22 cellular contexts compared by ENCODE assay signal in the genomic region with DNA sequence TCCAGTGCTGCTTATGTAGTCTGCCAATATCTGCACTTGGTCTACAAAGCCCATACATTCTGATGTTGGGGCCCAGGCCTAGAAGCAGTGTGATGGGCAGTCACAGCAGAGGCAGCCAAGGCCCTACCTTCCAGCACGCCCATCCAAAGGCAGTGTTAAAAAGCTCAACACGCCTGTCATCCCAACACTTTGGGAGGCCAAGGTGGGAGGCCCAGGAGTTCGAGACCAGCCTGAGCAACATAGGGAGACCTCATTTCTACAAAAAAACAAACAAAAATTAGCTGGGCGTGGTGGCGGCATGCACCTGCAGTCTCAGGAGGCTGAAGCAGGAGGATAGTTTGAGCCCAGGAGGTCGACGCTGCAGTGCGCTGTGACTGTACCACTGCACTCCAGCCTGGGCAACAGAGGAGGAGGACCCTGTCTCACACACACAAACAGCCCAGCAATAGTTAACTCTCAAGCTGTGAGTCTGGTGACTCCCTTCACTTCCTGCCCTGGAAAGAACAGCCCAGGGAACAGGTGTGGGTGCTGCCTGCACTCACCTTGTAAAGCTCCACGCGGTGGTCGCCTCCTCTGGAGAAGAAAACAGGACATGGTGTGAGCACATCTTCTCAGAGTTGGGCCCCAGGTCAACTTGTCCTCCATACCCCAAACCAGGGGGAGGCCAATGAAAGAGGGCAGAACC.
DNase-seq lines count a peak whose midpoint lies in the region; ATAC-seq, FAIRE-seq and TF ChIP-seq lines count a peak whose summit lies in the region.
"Had no signal": no experiment of that assay in that cellular context is flagged by ENCODE, and none has a peak within 500 bp of the region (broad histone marks: within the 10 kb centered on the region; RNA-seq: fewer than 3 reads in every experiment).

No MANE protein-coding gene starts in this region.

- 98% methylated on average over 11 of the region's 11 CpGs for WGBS in A549 (ENCODE audit: missing lambda C conversion rate)
- WGBS in sigmoid colon, 2 donors: 94% methylated on average over 11 of the region's 11 CpGs

- peaks cover 24% of the 10 kb centered on the region for H3K4me1 Mint-ChIP-seq in CD8-positive, alpha-beta T cell (ENCODE audit: low read depth)

- H3K4me3 ChIP-seq in A549: no peak overlapping the region
- no peak overlapping the region for H3K4me3 ChIP-seq in H7 (ENCODE audit: insufficient read depth, low read depth, low read length)
- no peak overlapping the region for H3K4me3 ChIP-seq in dorsolateral prefrontal cortex
- no peak overlapping the region for H3K4me3 ChIP-seq in sigmoid colon
- no peak overlapping the region for H3K4me3 ChIP-seq in CD8-positive, alpha-beta T cell (ENCODE audit: low read depth, low read length)
- H3K4me3 ChIP-seq: coronary artery, heart right ventricle, lung, pancreas had no signal

- no peaks in the 10 kb centered on the region for H3K27me3 ChIP-seq in H7 (ENCODE audit: control insufficient read depth, insufficient read depth, low read length)
- no peaks in the 10 kb centered on the region for H3K27me3 ChIP-seq in dorsolateral prefrontal cortex
- H3K27me3 ChIP-seq in sigmoid colon: no peaks in the 10 kb centered on the region
- no peaks in the 10 kb centered on the region for H3K27me3 ChIP-seq in CD8-positive, alpha-beta T cell (ENCODE audit: insufficient read depth, low read length)
- H3K27me3 ChIP-seq: brain microvascular endothelial cell, heart right ventricle, pancreas had no signal

- H3K4me3 Mint-ChIP-seq in CD8-positive, alpha-beta T cell: no peak overlapping the region
- H3K4me3 Mint-ChIP-seq: activated naive CD8-positive, alpha-beta T cell treated with anti-CD3 and anti-CD28 coated beads for 36 hours; activated T-cell treated with anti-CD3 and anti-CD28 coated beads, Interleukin-2, amount 50 U/mL, for 24 hours; T-cell had no signal

- DNase-seq in A549 (ENCODE audit: low read depth in 1 of 2, low spot score in 1 of 2) (no peak), H7 (peak; percentile 13), dorsolateral prefrontal cortex (peak in 4 of 10 donors; percentile 5 to 24 (median 10)), sigmoid colon (peak; percentile 36), DMS 273 treated with DMSO at 0.1 percent for 48 hours (lab: John Stamatoyannopoulos, UW) (no peak)
- DNase-seq in CD8-positive, alpha-beta T cell: no peak
- DNase-seq: activated CD4-positive, alpha-beta T cell treated with anti-CD3 and anti-CD28 coated beads, Interleukin-2, amount 50 U/mL, for 48 hours; activated naive CD8-positive, alpha-beta T cell treated with anti-CD3 and anti-CD28 coated beads for 36 hours; activated T-cell treated with anti-CD3 and anti-CD28 coated beads, Interleukin-2, amount 50 U/mL, for 24 hours; brain microvascular endothelial cell; heart right ventricle; naive thymus-derived CD4-positive, alpha-beta T cell; NCI-H1092 treated with DMSO at 0.1 percent for 48 hours; NCI-H2029 treated with DMSO at 0.1 percent for 48 hours; SHP77; stimulated activated CD4-positive, alpha-beta T cell treated with anti-CD3 and anti-CD28 coated beads, Interleukin-2, amount 100 ng/mL, for 24 hours; T-cell had no signal

- H3K9me3 Mint-ChIP-seq in CD8-positive, alpha-beta T cell: no peaks in the 10 kb centered on the region
- H3K9me3 Mint-ChIP-seq: activated naive CD8-positive, alpha-beta T cell treated with anti-CD3 and anti-CD28 coated beads for 36 hours; activated T-cell treated with anti-CD3 and anti-CD28 coated beads, Interleukin-2, amount 50 U/mL, for 24 hours; naive thymus-derived CD4-positive, alpha-beta T cell; T-cell had no signal

- no peak for FAIRE-seq in A549 (lab: Jason Lieb, UNC)
- FAIRE-seq: pancreas had no signal

- H3K27ac Mint-ChIP-seq in CD8-positive, alpha-beta T cell: no peak overlapping the region
- H3K27ac Mint-ChIP-seq: activated naive CD8-positive, alpha-beta T cell treated with anti-CD3 and anti-CD28 coated beads for 36 hours; T-cell had no signal

- no peak for ATAC-seq in A549
- no peak for ATAC-seq in CD8-positive, alpha-beta T cell
- no peak for ATAC-seq in GM19035 (IDR thresholded peaks at IDR 0.05; ENCODE audit: unreplicated experiment)
- ATAC-seq in GM21529 (IDR thresholded peaks at IDR 0.05; ENCODE audit: unreplicated experiment): no peak
- ATAC-seq: naive thymus-derived CD4-positive, alpha-beta T cell; T-cell had no signal

- TF ChIP-seq RAD21 in A549 (conservative IDR thresholded peaks at IDR 0.05 in 1 of 2, IDR thresholded peaks at IDR 0.05 in 1 of 2): no peak

- CTCF ChIA-PET in A549 (lab: Yijun Ruan, JAX): interaction anchor here (0.7 to 5.2 kb wide), 6 partner anchors 13 to 322 kb away, joined by 3 to 91 read pairs (median 10); no protein-coding TSS in a partner anchor
- CTCF ChIA-PET in CD8-positive, alpha-beta T cell (lab: Charles Lee): no interaction called here

- POLR2A ChIA-PET in A549 (lab: Yijun Ruan, JAX): no interaction called here
- POLR2A ChIA-PET in CD8-positive, alpha-beta T cell (lab: Charles Lee): no interaction called here

- H3K36me3 Mint-ChIP-seq in CD8-positive, alpha-beta T cell: peaks cover 34% of the 10 kb centered on the region

- TF ChIP-seq EP300 in A549 (IDR thresholded peaks at IDR 0.05) (no peak), sigmoid colon (IDR thresholded peaks at IDR 0.05) (no peak)

- H3K9me3 ChIP-seq in A549 (no peaks in the 10 kb centered on the region), sigmoid colon (no peaks in the 10 kb centered on the region)
- no peaks in the 10 kb centered on the region for H3K9me3 ChIP-seq in CD8-positive, alpha-beta T cell (ENCODE audit: low read length)
- H3K9me3 ChIP-seq: heart right ventricle, pancreas had no signal

- TF ChIP-seq CTCF in A549 (IDR thresholded peaks at IDR 0.05): no peak
- TF ChIP-seq CTCF in dorsolateral prefrontal cortex (IDR thresholded peaks at IDR 0.05 in 54 of 56, conservative IDR thresholded peaks at IDR 0.05 in 2 of 56; ENCODE audit: low read depth in 1 of 56, partially characterized antibody in 56 of 56): no peak
- no peak for TF ChIP-seq CTCF in sigmoid colon (IDR thresholded peaks at IDR 0.05)
- TF ChIP-seq CTCF in CD8-positive, alpha-beta T cell (IDR thresholded peaks at IDR 0.05): no peak

- no peak overlapping the region for H3K4me2 ChIP-seq in A549

- H3K36me3 ChIP-seq in H7 (replicated peaks; ENCODE audit: control insufficient read depth, insufficient read depth, low read length) (peaks cover 4% of the 10 kb centered on the region), sigmoid colon (peaks cover 0 to 22% (median 3%) of the 10 kb centered on the region in 4 donors)
- H3K36me3 ChIP-seq in CD8-positive, alpha-beta T cell (ENCODE audit: insufficient read depth, low read length): no peaks in the 10 kb centered on the region

- intact Hi-C loops in dorsolateral prefrontal cortex (cut with DNase I): no loop called here
- intact Hi-C loops in sigmoid colon (cut with DNase I): no loop called here
- intact Hi-C loops in CD8-positive, alpha-beta T cell (cut with DNase I, micrococcal nuclease): no loop called here

- TF ChIP-seq POLR2A in A549 (IDR thresholded peaks at IDR 0.05; ENCODE audit: low read length) (no peak), sigmoid colon (IDR thresholded peaks at IDR 0.05) (no peak)

- peak overlapping the region; percentile 24 to 85; a peak in 4 of 6 replicates for H3K27ac ChIP-seq in A549
- H3K27ac ChIP-seq in dorsolateral prefrontal cortex: peak overlapping the region in 38 of 59 donors; percentile 14 to 92 (median 86)
- no peak overlapping the region for H3K27ac ChIP-seq in sigmoid colon
- H3K27ac ChIP-seq in CD8-positive, alpha-beta T cell (ENCODE audit: low read depth, low read length): no peak overlapping the region
- H3K27ac ChIP-seq: brain microvascular endothelial cell had no signal

- H3K4me1 ChIP-seq in A549 (peaks cover 37% of the 10 kb centered on the region), sigmoid colon (peaks cover 0 to 11% (median 3%) of the 10 kb centered on the region in 4 donors)
- peaks cover 3% of the 10 kb centered on the region for H3K4me1 ChIP-seq in CD8-positive, alpha-beta T cell (ENCODE audit: insufficient read depth, low read length)
- H3K4me1 ChIP-seq: pancreas had no signal

- no peaks in the 10 kb centered on the region for H3K27me3 Mint-ChIP-seq in CD8-positive, alpha-beta T cell (ENCODE audit: low read depth)
- H3K27me3 Mint-ChIP-seq: activated naive CD8-positive, alpha-beta T cell treated with anti-CD3 and anti-CD28 coated beads for 36 hours; activated T-cell treated with anti-CD3 and anti-CD28 coated beads, Interleukin-2, amount 50 U/mL, for 24 hours; naive thymus-derived CD4-positive, alpha-beta T cell; T-cell had no signal

TF ChIP-seq in A549, 52 proteins besides CTCF, POLR2A, EP300 and RAD21 (continues in another document):
- TF ChIP-seq TP53 (CRISPR knock-in tag; IDR thresholded peaks at IDR 0.05) (no peak), HEYL (CRISPR knock-in tag; IDR thresholded peaks at IDR 0.05) (no peak), FOSL2 (IDR thresholded peaks at IDR 0.05) (no peak), FOSL2 (CRISPR knock-in tag; IDR thresholded peaks at IDR 0.05) (no peak), KDM5A (IDR thresholded peaks at IDR 0.05) (no peak), JUNB (IDR thresholded peaks at IDR 0.05) (no peak), CHD2 (IDR thresholded peaks at IDR 0.05; ENCODE audit: low read length, partially characterized antibody) (no peak), ZC3H11A (IDR thresholded peaks at IDR 0.05) (no peak), RFX5 (IDR thresholded peaks at IDR 0.05) (no peak), RCOR1 (IDR thresholded peaks at IDR 0.05; ENCODE audit: low read depth, low read length) (no peak), CBX8 (IDR thresholded peaks at IDR 0.05) (no peak), FOSB (CRISPR knock-in tag; IDR thresholded peaks at IDR 0.05) (no peak), CBX2 (IDR thresholded peaks at IDR 0.05; ENCODE audit: borderline replicate concordance, low read depth) (no peak), ZSCAN20 (CRISPR knock-in tag; IDR thresholded peaks at IDR 0.05) (no peak), HOXB5 (CRISPR knock-in tag; IDR thresholded peaks at IDR 0.05) (no peak), EHF (CRISPR knock-in tag; IDR thresholded peaks at IDR 0.05) (no peak)
- TF ChIP-seq, protein P1, sequence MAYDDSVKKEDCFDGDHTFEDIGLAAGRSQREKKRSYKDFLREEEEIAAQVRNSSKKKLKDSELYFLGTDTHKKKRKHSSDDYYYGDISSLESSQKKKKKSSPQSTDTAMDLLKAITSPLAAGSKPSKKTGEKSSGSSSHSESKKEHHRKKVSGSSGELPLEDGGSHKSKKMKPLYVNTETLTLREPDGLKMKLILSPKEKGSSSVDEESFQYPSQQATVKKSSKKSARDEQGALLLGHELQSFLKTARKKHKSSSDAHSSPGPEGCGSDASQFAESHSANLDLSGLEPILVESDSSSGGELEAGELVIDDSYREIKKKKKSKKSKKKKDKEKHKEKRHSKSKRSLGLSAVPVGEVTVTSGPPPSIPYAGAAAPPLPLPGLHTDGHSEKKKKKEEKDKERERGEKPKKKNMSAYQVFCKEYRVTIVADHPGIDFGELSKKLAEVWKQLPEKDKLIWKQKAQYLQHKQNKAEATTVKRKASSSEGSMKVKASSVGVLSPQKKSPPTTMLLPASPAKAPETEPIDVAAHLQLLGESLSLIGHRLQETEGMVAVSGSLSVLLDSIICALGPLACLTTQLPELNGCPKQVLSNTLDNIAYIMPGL (CRISPR knock-in tag; IDR thresholded peaks at IDR 0.05; ENCODE audit: borderline replicate concordance): no peak

Comparison
In these comparisons a context has a peak if more than half of its experiments do, and no peak if none do; other contexts are left out.
1. DNase-seq: peak in H7 (single experiment) and sigmoid colon (single experiment); none in A549 (0 of 2), DMS 273 treated with DMSO at 0.1 percent for 48 hours (single experiment) and CD8-positive, alpha-beta T cell (0 of 7).
2. H3K27ac ChIP-seq: peak in A549 (2 of 2) and dorsolateral prefrontal cortex (38 of 59); none in sigmoid colon (0 of 4) and CD8-positive, alpha-beta T cell (single experiment).